Comparison of ENCODE assay signal across 18 cellular contexts in genomic region chr17:43479948-43480347, GRCh38. TPM values are rescaled to one million over a fixed set of nuclear protein-coding genes. Genes with fewer than 3 reads are reported as not detected.
DNase-seq lines count a peak whose midpoint lies in the region; ATAC-seq and TF ChIP-seq lines count a peak whose summit lies in the region.
"Had no signal": no experiment of that assay in that cellular context is flagged by ENCODE, and none has a peak within 500 bp of the region (broad histone marks: within the 10 kb centered on the region; RNA-seq: fewer than 3 reads in every experiment).

No MANE protein-coding gene starts in this region.

- no peaks in the 10 kb centered on the region for H3K9me3 Mint-ChIP-seq in progenitor cell of endocrine pancreas (ENCODE audit: low read depth)
- no peaks in the 10 kb centered on the region for H3K9me3 Mint-ChIP-seq in endodermal cell

- H3K9ac ChIP-seq in endodermal cell (ENCODE audit: extremely low read depth, low read length, poor library complexity, severe bottlenecking): no peak overlapping the region
- H3K9ac ChIP-seq: GM23248 had no signal

- ATAC-seq in left lobe of liver: peak; percentile 30
- ATAC-seq in GM21576 (IDR thresholded peaks at IDR 0.05; ENCODE audit: unreplicated experiment): no peak

- H3K9me2 ChIP-seq in OCI-LY7 (ENCODE audit: insufficient read depth, low read length): no peaks in the 10 kb centered on the region

- no peak overlapping the region for H3K4me3 Mint-ChIP-seq in progenitor cell of endocrine pancreas (ENCODE audit: low read depth)
- H3K4me3 Mint-ChIP-seq in endodermal cell: no peak overlapping the region
- H3K4me3 Mint-ChIP-seq: CD4-positive, alpha-beta memory T cell had no signal

- H3K27me3 Mint-ChIP-seq in progenitor cell of endocrine pancreas (no peaks in the 10 kb centered on the region), endodermal cell (ENCODE audit: insufficient read depth) (no peaks in the 10 kb centered on the region)

- peak overlapping the region; percentile 20 for H3K27ac Mint-ChIP-seq in progenitor cell of endocrine pancreas
- no peak overlapping the region for H3K27ac Mint-ChIP-seq in endodermal cell
- H3K27ac Mint-ChIP-seq: CD4-positive, alpha-beta memory T cell had no signal

- CTCF ChIA-PET in OCI-LY7 (lab: Charles Lee; ENCODE audit: unreplicated experiment): no interaction called here

- H3K27ac ChIP-seq in cardiac muscle cell (peak overlapping the region; percentile 39), OCI-LY7 (ENCODE audit: low read depth, low read length, poor library complexity, severe bottlenecking) (no peak overlapping the region), endodermal cell (ENCODE audit: low read depth, low read length) (no peak overlapping the region)
- H3K27ac ChIP-seq: GM23248 had no signal

- WGBS in endodermal cell (ENCODE audit: insufficient coverage in 1 of 2, insufficient read length in 1 of 2), 2 experiments: 83 to 100% methylated on average over 2 to 3 of the region's 3 CpGs

- H3K4me2 ChIP-seq in OCI-LY7 (ENCODE audit: low read length): no peak overlapping the region

- TF ChIP-seq CTCF in cardiac muscle cell (IDR thresholded peaks at IDR 0.05; ENCODE audit: low read depth, low read length) (no peak), OCI-LY7 (conservative IDR thresholded peaks at IDR 0.05; ENCODE audit: low read length) (no peak), progenitor cell of endocrine pancreas (IDR thresholded peaks at IDR 0.05; ENCODE audit: unreplicated experiment) (no peak), endodermal cell (conservative IDR thresholded peaks at IDR 0.05) (no peak)

- intact Hi-C loops in cardiac septum (cut with DNase I) (no loop called here), OCI-LY7 (cut with micrococcal nuclease; ENCODE audit: unreplicated experiment) (no loop called here)

- H3K36me3 ChIP-seq in cardiac muscle cell: no peaks in the 10 kb centered on the region
- no peaks in the 10 kb centered on the region for H3K36me3 ChIP-seq in OCI-LY7 (ENCODE audit: insufficient read depth, low read length)
- no peaks in the 10 kb centered on the region for H3K36me3 ChIP-seq in endodermal cell (ENCODE audit: control insufficient read depth, insufficient read depth, low read length)

- H3K27me3 ChIP-seq in cardiac muscle cell (no peaks in the 10 kb centered on the region), endodermal cell (ENCODE audit: control insufficient read depth, insufficient read depth, low read length, poor library complexity, severe bottlenecking) (no peaks in the 10 kb centered on the region)

- BruUV-seq in OCI-LY7 (replicated peaks; lab: Mats Ljungman, UMichigan): no TSS peak

- H3K36me3 Mint-ChIP-seq in progenitor cell of endocrine pancreas (ENCODE audit: insufficient read depth) (no peaks in the 10 kb centered on the region), endodermal cell (ENCODE audit: low read depth) (no peaks in the 10 kb centered on the region)

- H4K20me1 ChIP-seq in OCI-LY7 (ENCODE audit: insufficient read depth, low read length): no peaks in the 10 kb centered on the region

- H3K9me3 ChIP-seq in cardiac muscle cell (ENCODE audit: low read depth) (no peaks in the 10 kb centered on the region), OCI-LY7 (ENCODE audit: low read length) (no peaks in the 10 kb centered on the region), endodermal cell (ENCODE audit: control insufficient read depth, low read length) (no peaks in the 10 kb centered on the region)

- 0 out of 2 replicates have a peak overlapping the region, but pooled peaks have one; percentile 14 for H2AFZ ChIP-seq in OCI-LY7 (ENCODE audit: low read length)
- H2AFZ ChIP-seq: GM23248 had no signal

- H3K4me1 ChIP-seq in cardiac muscle cell (ENCODE audit: low read depth) (peaks cover 8% of the 10 kb centered on the region), OCI-LY7 (ENCODE audit: insufficient read depth, low read length, poor library complexity, severe bottlenecking) (peaks cover 14% of the 10 kb centered on the region), endodermal cell (ENCODE audit: control insufficient read depth, insufficient read depth, low read length) (peaks cover 5% of the 10 kb centered on the region)

- H3K79me2 ChIP-seq in OCI-LY7 (ENCODE audit: insufficient read depth, low read depth, low read length): peaks cover 12% of the 10 kb centered on the region

- POLR2A ChIA-PET in OCI-LY7 (lab: Charles Lee): no interaction called here

- H3K4me1 Mint-ChIP-seq in progenitor cell of endocrine pancreas (ENCODE audit: low read depth) (peaks cover 21% of the 10 kb centered on the region), endodermal cell (peaks cover 35% of the 10 kb centered on the region)

- H3K4me3 ChIP-seq in cardiac muscle cell (no peak overlapping the region), OCI-LY7 (ENCODE audit: low read depth, low read length, poor library complexity, severe bottlenecking) (no peak overlapping the region), endodermal cell (ENCODE audit: low read length) (no peak overlapping the region)
- H3K4me3 ChIP-seq: GM23248 had no signal

- DNase-seq in cardiac muscle cell (ENCODE audit: low read depth in 1 of 2, low spot score in 1 of 2) (peak in 1 of 2 donors; percentile 39), cardiac septum (ENCODE audit: low spot score) (no peak), OCI-LY7 (ENCODE audit: low spot score) (no peak), left lobe of liver (ENCODE audit: low spot score) (peak; percentile 77), progenitor cell of endocrine pancreas (ENCODE audit: low spot score, unreplicated experiment) (no peak), endodermal cell (no peak), NCI-H2081 treated with DMSO at 0.1 percent for 48 hours (lab: John Stamatoyannopoulos, UW) (no peak)
- DNase-seq: 8988T; Calu3; CD4-positive, alpha-beta memory T cell; DMS79; GM23248; KG1; NCI-H1436 treated with DMSO at 0.1 percent for 48 hours; NCI-H2107; NCI-H446 treated with DMSO at 0.1 percent for 48 hours; SHP77 treated with DMSO at 0.1 percent for 48 hours had no signal

RNA-seq across cellular contexts. Expression of gene DHX8, which starts 3.8 kb away (rescaled TPM):
- total RNA-seq in cardiac muscle cell (22.7 and 30.7 TPM in 2 replicates), cardiac septum (32.7 TPM), OCI-LY7 (2022) (48.3 and 65.4 TPM in 2 replicates), left lobe of liver (13.7 TPM), progenitor cell of endocrine pancreas (55.2 and 60.6 TPM in 2 replicates), endodermal cell (10 to 100 TPM; 53.3 to 57.1 TPM)
- 16.4 and 28.9 TPM in 2 replicates for polyA plus RNA-seq in cardiac muscle cell
- 32.4 and 37.0 TPM in 2 replicates for total RNA-seq in OCI-LY7 (2014; rRNA removed; shearing (Covaris generic))
- 33.7 TPM for polyA plus RNA-seq in endodermal cell (2013, experiment 1 of 2)
- 32.4 TPM for polyA plus RNA-seq in endodermal cell (2013, experiment 2 of 2)
